1 cellular context compared by ENCODE assay signal in genomic region chr3:148600902-148601765, GRCh38.
TF ChIP-seq lines count a peak whose summit lies in the region.

No MANE protein-coding gene starts in this region.

TF ChIP-seq in HepG2, 621 proteins besides CTCF, POLR2A, EP300 and RAD21 (continued from another document and continues in another):
- TF ChIP-seq HMGXB3 (CRISPR knock-in tag; IDR thresholded peaks at IDR 0.05; ENCODE audit: borderline replicate concordance) (no peak), DPF2 (CRISPR knock-in tag; IDR thresholded peaks at IDR 0.05; ENCODE audit: borderline replicate concordance, low read depth) (peak; percentile 67; the same call in 1 of the 2 replicates), ZNF562 (CRISPR knock-in tag; IDR thresholded peaks at IDR 0.05; ENCODE audit: borderline replicate concordance) (no peak), ZNF792 (CRISPR knock-in tag; IDR thresholded peaks at IDR 0.05) (0 out of 2 replicates have a peak, but pooled peaks have one; percentile 56), ZNF75D (CRISPR knock-in tag; IDR thresholded peaks at IDR 0.05; ENCODE audit: borderline replicate concordance) (no peak), SMYD3 (CRISPR knock-in tag; IDR thresholded peaks at IDR 0.05) (0 out of 2 replicates have a peak, but pooled peaks have one; percentile 46), SAP130 (CRISPR knock-in tag; IDR thresholded peaks at IDR 0.05; ENCODE audit: low read depth) (peak; percentile 57), ZFP37 (CRISPR knock-in tag; IDR thresholded peaks at IDR 0.05; ENCODE audit: borderline replicate concordance) (no peak), MIER3 (CRISPR knock-in tag; IDR thresholded peaks at IDR 0.05; ENCODE audit: borderline replicate concordance) (peak; percentile 74; the same call in 1 of the 2 replicates), SALL1 (CRISPR knock-in tag; IDR thresholded peaks at IDR 0.05) (peak; percentile 89), ZNF225 (CRISPR knock-in tag; IDR thresholded peaks at IDR 0.05) (no peak), U2AF1 (optimal IDR thresholded peaks at IDR 0.05; ENCODE audit: low read depth, low read length) (no peak), RFXANK (CRISPR knock-in tag; IDR thresholded peaks at IDR 0.05) (peak; percentile 77; the same call in 1 of the 2 replicates), MTA1 (CRISPR knock-in tag; IDR thresholded peaks at IDR 0.05; ENCODE audit: borderline replicate concordance) (no peak), TARDBP (CRISPR knock-in tag; IDR thresholded peaks at IDR 0.05) (peak; percentile 74; the same call in 1 of the 2 replicates), TFE3 (CRISPR knock-in tag; IDR thresholded peaks at IDR 0.05) (peak; percentile 73; the same call in 1 of the 2 replicates), CHD2 (IDR thresholded peaks at IDR 0.05; ENCODE audit: low read depth, low read length) (peak; percentile 15; the same call in 1 of the 2 replicates), ATF7 (IDR thresholded peaks at IDR 0.05) (no peak), ATF7 (CRISPR knock-in tag; IDR thresholded peaks at IDR 0.05) (no peak; the same call in 1 of the 2 replicates), ZNF350 (CRISPR knock-in tag; IDR thresholded peaks at IDR 0.05; ENCODE audit: borderline replicate concordance, low read depth) (no peak; the same call in 1 of the 2 replicates), FOXA3 (CRISPR knock-in tag; IDR thresholded peaks at IDR 0.05) (peak; percentile 88), ZNF609 (CRISPR knock-in tag; IDR thresholded peaks at IDR 0.05; ENCODE audit: borderline replicate concordance) (peak; percentile 72), ZNF563 (CRISPR knock-in tag; IDR thresholded peaks at IDR 0.05) (no peak), LCORL (IDR thresholded peaks at IDR 0.05) (peak; percentile 87; the same call in 1 of the 2 replicates), LCORL (CRISPR knock-in tag; IDR thresholded peaks at IDR 0.05) (peak; percentile 83; the same call in 1 of the 2 replicates), ZNF468 (CRISPR knock-in tag; IDR thresholded peaks at IDR 0.05) (no peak), NFE2 (CRISPR knock-in tag; IDR thresholded peaks at IDR 0.05) (no peak)
- TF ChIP-seq, protein P1, sequence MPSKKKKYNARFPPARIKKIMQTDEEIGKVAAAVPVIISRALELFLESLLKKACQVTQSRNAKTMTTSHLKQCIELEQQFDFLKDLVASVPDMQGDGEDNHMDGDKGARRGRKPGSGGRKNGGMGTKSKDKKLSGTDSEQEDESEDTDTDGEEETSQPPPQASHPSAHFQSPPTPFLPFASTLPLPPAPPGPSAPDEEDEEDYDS (CRISPR knock-in tag; IDR thresholded peaks at IDR 0.05) = peak; percentile 62; the same call in 1 of the 2 replicates
- TF ChIP-seq, protein P2, sequence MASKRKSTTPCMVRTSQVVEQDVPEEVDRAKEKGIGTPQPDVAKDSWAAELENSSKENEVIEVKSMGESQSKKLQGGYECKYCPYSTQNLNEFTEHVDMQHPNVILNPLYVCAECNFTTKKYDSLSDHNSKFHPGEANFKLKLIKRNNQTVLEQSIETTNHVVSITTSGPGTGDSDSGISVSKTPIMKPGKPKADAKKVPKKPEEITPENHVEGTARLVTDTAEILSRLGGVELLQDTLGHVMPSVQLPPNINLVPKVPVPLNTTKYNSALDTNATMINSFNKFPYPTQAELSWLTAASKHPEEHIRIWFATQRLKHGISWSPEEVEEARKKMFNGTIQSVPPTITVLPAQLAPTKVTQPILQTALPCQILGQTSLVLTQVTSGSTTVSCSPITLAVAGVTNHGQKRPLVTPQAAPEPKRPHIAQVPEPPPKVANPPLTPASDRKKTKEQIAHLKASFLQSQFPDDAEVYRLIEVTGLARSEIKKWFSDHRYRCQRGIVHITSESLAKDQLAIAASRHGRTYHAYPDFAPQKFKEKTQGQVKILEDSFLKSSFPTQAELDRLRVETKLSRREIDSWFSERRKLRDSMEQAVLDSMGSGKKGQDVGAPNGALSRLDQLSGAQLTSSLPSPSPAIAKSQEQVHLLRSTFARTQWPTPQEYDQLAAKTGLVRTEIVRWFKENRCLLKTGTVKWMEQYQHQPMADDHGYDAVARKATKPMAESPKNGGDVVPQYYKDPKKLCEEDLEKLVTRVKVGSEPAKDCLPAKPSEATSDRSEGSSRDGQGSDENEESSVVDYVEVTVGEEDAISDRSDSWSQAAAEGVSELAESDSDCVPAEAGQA (IDR thresholded peaks at IDR 0.05; ENCODE audit: low read depth) = no peak
- TF ChIP-seq, protein P2 (CRISPR knock-in tag; IDR thresholded peaks at IDR 0.05; ENCODE audit: borderline replicate concordance) = peak; percentile 55; the same call in 1 of the 2 replicates
- TF ChIP-seq, protein P3, sequence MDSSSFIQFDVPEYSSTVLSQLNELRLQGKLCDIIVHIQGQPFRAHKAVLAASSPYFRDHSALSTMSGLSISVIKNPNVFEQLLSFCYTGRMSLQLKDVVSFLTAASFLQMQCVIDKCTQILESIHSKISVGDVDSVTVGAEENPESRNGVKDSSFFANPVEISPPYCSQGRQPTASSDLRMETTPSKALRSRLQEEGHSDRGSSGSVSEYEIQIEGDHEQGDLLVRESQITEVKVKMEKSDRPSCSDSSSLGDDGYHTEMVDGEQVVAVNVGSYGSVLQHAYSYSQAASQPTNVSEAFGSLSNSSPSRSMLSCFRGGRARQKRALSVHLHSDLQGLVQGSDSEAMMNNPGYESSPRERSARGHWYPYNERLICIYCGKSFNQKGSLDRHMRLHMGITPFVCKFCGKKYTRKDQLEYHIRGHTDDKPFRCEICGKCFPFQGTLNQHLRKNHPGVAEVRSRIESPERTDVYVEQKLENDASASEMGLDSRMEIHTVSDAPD (CRISPR knock-in tag; IDR thresholded peaks at IDR 0.05) = peak; percentile 69; the same call in 1 of the 2 replicates
- TF ChIP-seq, protein P4, sequence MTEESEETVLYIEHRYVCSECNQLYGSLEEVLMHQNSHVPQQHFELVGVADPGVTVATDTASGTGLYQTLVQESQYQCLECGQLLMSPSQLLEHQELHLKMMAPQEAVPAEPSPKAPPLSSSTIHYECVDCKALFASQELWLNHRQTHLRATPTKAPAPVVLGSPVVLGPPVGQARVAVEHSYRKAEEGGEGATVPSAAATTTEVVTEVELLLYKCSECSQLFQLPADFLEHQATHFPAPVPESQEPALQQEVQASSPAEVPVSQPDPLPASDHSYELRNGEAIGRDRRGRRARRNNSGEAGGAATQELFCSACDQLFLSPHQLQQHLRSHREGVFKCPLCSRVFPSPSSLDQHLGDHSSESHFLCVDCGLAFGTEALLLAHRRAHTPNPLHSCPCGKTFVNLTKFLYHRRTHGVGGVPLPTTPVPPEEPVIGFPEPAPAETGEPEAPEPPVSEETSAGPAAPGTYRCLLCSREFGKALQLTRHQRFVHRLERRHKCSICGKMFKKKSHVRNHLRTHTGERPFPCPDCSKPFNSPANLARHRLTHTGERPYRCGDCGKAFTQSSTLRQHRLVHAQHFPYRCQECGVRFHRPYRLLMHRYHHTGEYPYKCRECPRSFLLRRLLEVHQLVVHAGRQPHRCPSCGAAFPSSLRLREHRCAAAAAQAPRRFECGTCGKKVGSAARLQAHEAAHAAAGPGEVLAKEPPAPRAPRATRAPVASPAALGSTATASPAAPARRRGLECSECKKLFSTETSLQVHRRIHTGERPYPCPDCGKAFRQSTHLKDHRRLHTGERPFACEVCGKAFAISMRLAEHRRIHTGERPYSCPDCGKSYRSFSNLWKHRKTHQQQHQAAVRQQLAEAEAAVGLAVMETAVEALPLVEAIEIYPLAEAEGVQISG (CRISPR knock-in tag; IDR thresholded peaks at IDR 0.05) = peak; percentile 52; the same call in 1 of the 2 replicates
- TF ChIP-seq, protein P5, sequence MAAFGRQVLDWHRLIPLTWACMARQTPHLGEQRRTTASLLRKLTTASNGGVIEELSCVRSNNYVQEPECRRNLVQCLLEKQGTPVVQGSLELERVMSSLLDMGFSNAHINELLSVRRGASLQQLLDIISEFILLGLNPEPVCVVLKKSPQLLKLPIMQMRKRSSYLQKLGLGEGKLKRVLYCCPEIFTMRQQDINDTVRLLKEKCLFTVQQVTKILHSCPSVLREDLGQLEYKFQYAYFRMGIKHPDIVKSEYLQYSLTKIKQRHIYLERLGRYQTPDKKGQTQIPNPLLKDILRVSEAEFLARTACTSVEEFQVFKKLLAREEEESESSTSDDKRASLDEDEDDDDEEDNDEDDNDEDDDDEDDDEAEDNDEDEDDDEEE (CRISPR knock-in tag; IDR thresholded peaks at IDR 0.05) = no peak
